21 cellular contexts compared by ENCODE assay signal in the genomic region with DNA sequence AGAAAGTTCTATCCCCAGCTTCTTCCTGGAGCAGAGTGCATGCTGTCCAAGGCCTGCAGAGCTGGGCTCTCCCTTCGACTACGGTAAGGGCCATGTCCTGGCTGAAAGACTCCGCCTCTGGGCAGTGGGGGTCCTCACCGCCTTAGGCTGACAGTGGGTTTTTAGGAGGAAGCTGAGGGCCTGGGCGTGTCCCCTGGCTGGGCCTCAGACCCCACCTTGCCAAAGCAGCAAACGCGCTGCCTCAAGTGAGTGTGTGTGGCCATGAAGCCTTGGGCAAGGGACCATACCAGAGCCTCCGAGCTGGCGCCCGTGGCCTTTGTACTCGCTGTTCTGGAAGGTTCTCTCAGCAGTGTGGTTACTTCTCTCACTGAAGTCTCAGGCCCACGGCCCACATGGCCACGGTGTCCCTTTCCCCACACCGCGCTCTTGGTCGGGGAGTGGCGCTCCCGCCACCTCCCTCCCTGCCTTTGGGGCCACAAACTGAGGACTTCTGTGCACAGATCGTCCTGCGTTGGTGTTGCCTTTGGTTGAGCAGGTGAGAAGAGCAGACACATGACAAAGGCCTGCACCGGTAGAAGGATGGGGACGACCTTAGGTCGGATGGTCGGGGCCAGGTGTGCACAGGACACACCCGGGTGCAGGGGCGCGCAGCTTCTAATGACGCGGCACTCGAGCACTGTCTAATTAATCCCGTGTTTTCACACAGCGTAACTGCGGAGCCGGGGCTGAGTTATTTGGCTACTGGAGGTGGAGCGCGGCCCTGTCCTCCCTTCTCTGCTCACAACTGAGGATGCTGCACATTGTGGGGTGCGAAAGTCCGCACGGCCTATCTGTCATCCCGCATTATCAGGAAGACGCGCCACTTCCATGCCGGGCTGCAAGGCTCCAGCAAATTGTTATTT.
"Had no signal": no experiment of that assay in that cellular context is flagged by ENCODE, and none has a peak within 500 bp of the region (broad histone marks: within the 10 kb centered on the region; RNA-seq: fewer than 3 reads in every experiment).

No MANE protein-coding gene starts in this region.

- H3K27me3 ChIP-seq: ascending aorta, body of pancreas had no signal

- H3K36me3 Mint-ChIP-seq: activated naive CD4-positive, alpha-beta T cell treated with anti-CD3 and anti-CD28 coated beads, Interleukin-2, amount 50 U/mL, for 24 hours had no signal

- H3K27me3 Mint-ChIP-seq: activated CD8-positive, alpha-beta T cell treated with anti-CD3 and anti-CD28 coated beads for 36 hours; activated naive CD4-positive, alpha-beta T cell treated with anti-CD3 and anti-CD28 coated beads, Interleukin-2, amount 50 U/mL, for 24 hours had no signal

- H3K4me1 ChIP-seq: ascending aorta, body of pancreas had no signal

- H3K9me3 Mint-ChIP-seq: activated CD8-positive, alpha-beta T cell treated with anti-CD3 and anti-CD28 coated beads for 36 hours; activated naive CD4-positive, alpha-beta T cell treated with anti-CD3 and anti-CD28 coated beads, Interleukin-2, amount 50 U/mL, for 24 hours; T-helper 1 cell treated with Interleukin-12 subunit alpha and Interleukin-12 subunit beta and Interleukin-4 antibody, amounts not matched to agents 30 μg/mL and 1 μg/mL, for 36 hours had no signal

- H3K4me3 Mint-ChIP-seq: activated CD8-positive, alpha-beta T cell treated with anti-CD3 and anti-CD28 coated beads for 36 hours; activated naive CD4-positive, alpha-beta T cell treated with anti-CD3 and anti-CD28 coated beads, Interleukin-2, amount 50 U/mL, for 24 hours; T-helper 1 cell treated with Interleukin-12 subunit alpha and Interleukin-12 subunit beta and Interleukin-4 antibody, amounts not matched to agents 30 μg/mL and 1 μg/mL, for 36 hours had no signal

- H3K4me3 ChIP-seq: ascending aorta, body of pancreas had no signal

- H3K27ac ChIP-seq: ascending aorta, body of pancreas had no signal

- DNase-seq: activated CD4-positive, alpha-beta T cell treated with anti-CD3 and anti-CD28 coated beads for 4 hours; activated CD8-positive, alpha-beta T cell treated with anti-CD3 and anti-CD28 coated beads for 36 hours; activated naive CD4-positive, alpha-beta T cell; activated T-cell treated with anti-CD3 and anti-CD28 coated beads for 4 hours; activated T-cell treated with anti-CD3 and anti-CD28 coated beads, Interleukin-2, amount 50 U/mL, for 48 hours; body of pancreas; Karpas-422; MM.1S; NCI-H1105; NCI-H1436 treated with DMSO at 0.1 percent for 48 hours; NCI-H187; NCI-H2081; NCI-H510A treated with DMSO at 0.1 percent for 48 hours; NCI-H69; NK-92 treated with Interleukin-12 subunit alpha and Interleukin-12 subunit beta, amount 100 ng/mL, for 24 hours; PC-3; SHP77 treated with DMSO at 0.1 percent for 48 hours had no signal

- H3K27ac Mint-ChIP-seq: activated CD8-positive, alpha-beta T cell treated with anti-CD3 and anti-CD28 coated beads for 36 hours; activated naive CD4-positive, alpha-beta T cell treated with anti-CD3 and anti-CD28 coated beads, Interleukin-2, amount 50 U/mL, for 24 hours; activated T-helper 2 cell treated with anti-CD3 and anti-CD28 coated beads, Interferon-gamma antibody, Interleukin-2, Interleukin-4, amounts not matched to agents 10 μg/mL and 5 μg/mL and 100 μg/mL, durations not matched to agents 14 hours and 24 hours and 36 hours; T-helper 1 cell treated with Interleukin-12 subunit alpha and Interleukin-12 subunit beta and Interleukin-4 antibody, amounts not matched to agents 30 μg/mL and 1 μg/mL, for 36 hours had no signal

- H3K4me1 Mint-ChIP-seq: activated naive CD4-positive, alpha-beta T cell treated with anti-CD3 and anti-CD28 coated beads, Interleukin-2, amount 50 U/mL, for 24 hours had no signal

- H3K9me3 ChIP-seq: ascending aorta, body of pancreas had no signal

- H3K36me3 ChIP-seq: ascending aorta had no signal
